In the genomic region with DNA sequence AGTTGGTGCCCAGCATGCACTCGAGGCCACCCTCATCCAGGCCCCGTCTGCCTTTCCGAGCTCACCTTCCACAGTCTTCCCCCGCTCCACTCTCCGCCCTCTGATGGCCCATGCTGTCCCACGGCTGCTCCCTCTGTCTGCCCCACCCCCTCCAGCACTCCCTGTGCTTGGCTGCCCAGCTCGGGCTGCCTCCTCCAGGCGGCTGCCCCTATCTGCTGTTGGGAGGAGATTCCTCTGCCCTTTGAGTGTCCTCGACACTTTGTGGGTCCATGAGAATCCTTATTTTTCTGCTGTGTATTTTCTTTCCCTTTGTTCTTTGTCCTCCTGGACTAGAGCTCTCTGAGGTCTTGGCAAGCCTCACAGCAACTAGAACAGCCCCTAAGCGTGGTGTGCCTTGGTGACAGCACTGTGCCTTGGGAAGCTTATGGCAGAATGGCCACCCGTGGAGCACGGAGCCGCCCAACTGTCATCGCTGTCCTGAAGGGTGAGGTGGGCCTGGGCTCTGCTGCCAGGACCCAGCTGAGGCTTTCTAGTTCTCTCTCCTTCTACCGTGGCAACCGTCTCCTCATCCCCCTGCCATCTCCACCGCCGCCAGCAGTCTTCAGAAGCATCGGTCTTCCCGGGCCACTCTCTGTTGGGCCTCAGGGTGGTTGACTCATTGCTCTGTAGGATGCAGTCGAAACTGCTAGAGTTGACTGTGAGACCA, we compare ENCODE assay signal across 9 cellular contexts. TPM values are rescaled to one million over a fixed set of nuclear protein-coding genes. Genes with fewer than 3 reads are reported as not detected.
A peak's percentile ranks its signal among the peaks of the same experiment; 100 is the strongest.
DNase-seq lines count a peak whose midpoint lies in the region; ATAC-seq and TF ChIP-seq lines count a peak whose summit lies in the region.
"Had no signal": no experiment of that assay in that cellular context is flagged by ENCODE, and none has a peak within 500 bp of the region (broad histone marks: within the 10 kb centered on the region; RNA-seq: fewer than 3 reads in every experiment).

No MANE protein-coding gene starts in this region.

- H3K27me3 Mint-ChIP-seq in IgD-negative memory B cell = no peaks in the 10 kb centered on the region

- peaks cover 8 to 44% (median 37%) of the 10 kb centered on the region in 9 donors for H3K36me3 ChIP-seq in heart left ventricle
- H3K36me3 ChIP-seq in skeletal muscle tissue (ENCODE audit: control insufficient read depth in 3 of 3, insufficient read depth in 3 of 3, low read length in 3 of 3) = peaks cover 28 to 41% (median 33%) of the 10 kb centered on the region in 3 donors
- H3K36me3 ChIP-seq: ovary had no signal

- peak overlapping the region in 2 of 3 donors; percentile 81 to 91 for H3K27ac Mint-ChIP-seq in IgD-negative memory B cell

- peak overlapping the region in 2 of 4 donors; percentile 57 to 76 for H3K4me3 Mint-ChIP-seq in IgD-negative memory B cell

- DNase-seq in astrocyte of the cerebellum (ENCODE audit: low read depth) (no peak), heart left ventricle (peak in 1 of 5 donors; percentile 68), GM13977 (ENCODE audit: low spot score) (no peak)
- DNase-seq: GDM1, ovary had no signal

- H3K27ac ChIP-seq in heart left ventricle (peak overlapping the region in 7 of 12 donors; percentile 38 to 60 (median 53)), skeletal muscle tissue (ENCODE audit: low read depth, low read length) (no peak overlapping the region)
- H3K27ac ChIP-seq: ovary had no signal

- peak overlapping the region; percentile 19 for H3K4me3 ChIP-seq in astrocyte of the cerebellum (ENCODE audit: low read depth, low read length)
- H3K4me3 ChIP-seq in heart left ventricle = peak overlapping the region in 1 of 12 donors; percentile 7
- H3K4me3 ChIP-seq in skeletal muscle tissue (ENCODE audit: low read length in 3 of 3) = peak overlapping the region in 2 of 3 donors; percentile 28 to 56
- H3K4me3 ChIP-seq: ovary had no signal

- H3K9me3 Mint-ChIP-seq in IgD-negative memory B cell = no peaks in the 10 kb centered on the region

- H3K4me1 ChIP-seq in heart left ventricle (peaks cover 22 to 67% (median 53%) of the 10 kb centered on the region in 12 donors), skeletal muscle tissue (ENCODE audit: control insufficient read depth in 3 of 3, insufficient read depth in 3 of 3, low read length in 3 of 3) (peaks cover 58 to 70% (median 69%) of the 10 kb centered on the region in 3 donors)

- TF ChIP-seq CTCF in astrocyte of the cerebellum (IDR thresholded peaks at IDR 0.05; ENCODE audit: low read depth, low read length, missing control alignments) (no peak), heart left ventricle (IDR thresholded peaks at IDR 0.05) (peak in 1 of 12 donors; percentile 8), GM13977 (IDR thresholded peaks at IDR 0.05; ENCODE audit: extremely low read depth, insufficient read depth, missing control alignments) (no peak)

- WGBS in heart left ventricle, 4 donors = 55 to 69% (median 60%) methylated on average over 15 to 21 of the region's 21 CpGs

- in situ Hi-C loops in astrocyte of the cerebellum (cut with HindIII; ENCODE audit: low sequenced_read_pairs) (loop anchor here (5.0 kb wide), 4 partner anchors 46 to 499 kb away; no protein-coding TSS in a partner anchor), GM13977 (cut with MboI; ENCODE audit: low pct_unique_long_range_greater_than_20kb, low sequenced_read_pairs, unreplicated experiment) (no loop called here)

- no peaks in the 10 kb centered on the region for H3K36me3 Mint-ChIP-seq in IgD-negative memory B cell

- H3K27me3 ChIP-seq in heart left ventricle = no peaks in the 10 kb centered on the region
- H3K27me3 ChIP-seq in skeletal muscle tissue (ENCODE audit: control insufficient read depth in 3 of 3, insufficient read depth in 3 of 3, low read length in 3 of 3) = no peaks in the 10 kb centered on the region
- H3K27me3 ChIP-seq: ovary had no signal

- peaks cover 24 to 38% (median 33%) of the 10 kb centered on the region in 3 donors for H3K4me1 Mint-ChIP-seq in IgD-negative memory B cell

- peak overlapping the region in 2 of 3 donors; percentile 57 to 66 for H3K9ac ChIP-seq in skeletal muscle tissue (ENCODE audit: low read depth in 1 of 3, low read length in 3 of 3)

- intact Hi-C loops in heart left ventricle (cut with DNase I) = no loop called here

- H3K9me3 ChIP-seq in heart left ventricle = no peaks in the 10 kb centered on the region
- H3K9me3 ChIP-seq in skeletal muscle tissue (ENCODE audit: control insufficient read depth in 3 of 3, low read length in 3 of 3) = no peaks in the 10 kb centered on the region
- H3K9me3 ChIP-seq: ovary had no signal

- TF ChIP-seq POLR2A in heart left ventricle (IDR thresholded peaks at IDR 0.05) = no peak

- peak; percentile 46 to 52 (median 49) for ATAC-seq in heart left ventricle
- no peak for ATAC-seq in HG02763 (IDR thresholded peaks at IDR 0.05; ENCODE audit: unreplicated experiment)
- no peak for ATAC-seq in HG02610 (IDR thresholded peaks at IDR 0.05; ENCODE audit: unreplicated experiment)

RNA-seq across cellular contexts. Expression of a gene that starts 5.2 kb away (rescaled TPM):
- polyA plus RNA-seq in IgD-negative memory B cell (55.4 TPM), heart left ventricle (100 to 1,000 TPM in 1 of 2 donors, 10 to 100 TPM in 1; 87.7 to 111 TPM)
- total RNA-seq in heart left ventricle (10 to 100 TPM; 39.0 to 76.7 (median 56.0) TPM), skeletal muscle tissue (18.8 TPM)

RNA-seq across cellular contexts. Expression of a gene that starts 10.2 kb away (rescaled TPM):
- polyA plus RNA-seq in IgD-negative memory B cell = not detected
- total RNA-seq in heart left ventricle = not detected
- polyA plus RNA-seq in heart left ventricle = not detected
- total RNA-seq in skeletal muscle tissue = not detected

RNA-seq across cellular contexts. Expression of a gene that starts 10.8 kb away (rescaled TPM):
- polyA plus RNA-seq in IgD-negative memory B cell (27.2 TPM), heart left ventricle (10 to 100 TPM in 1 of 2 donors, 1 to 10 TPM in 1; 8.2 to 17.2 TPM)
- total RNA-seq in heart left ventricle (10 to 100 TPM in 5 of 9 donors, 1 to 10 TPM in 4; 7.5 to 22.5 (median 10.3) TPM), skeletal muscle tissue (4.2 TPM)

RNA-seq across cellular contexts. Expression of a gene that starts 34.3 kb away (rescaled TPM):
- polyA plus RNA-seq in IgD-negative memory B cell (not detected), heart left ventricle (under 1 TPM; 0.65 to 0.83 TPM)
- total RNA-seq in heart left ventricle (1 to 10 TPM in 3 of 9 donors, under 1 TPM in 5, not detected in 1; 0.22 to 1.5 (median 0.84) TPM), skeletal muscle tissue (3.1 TPM)

Comparison
In these comparisons a context has a peak if more than half of its experiments do, and no peak if none do; other contexts are left out.
1. ATAC-seq: peak in heart left ventricle (4 of 4); none in HG02763 (single experiment) and HG02610 (single experiment).